ENCODE assay signal across 8 cellular contexts in the genomic region with DNA sequence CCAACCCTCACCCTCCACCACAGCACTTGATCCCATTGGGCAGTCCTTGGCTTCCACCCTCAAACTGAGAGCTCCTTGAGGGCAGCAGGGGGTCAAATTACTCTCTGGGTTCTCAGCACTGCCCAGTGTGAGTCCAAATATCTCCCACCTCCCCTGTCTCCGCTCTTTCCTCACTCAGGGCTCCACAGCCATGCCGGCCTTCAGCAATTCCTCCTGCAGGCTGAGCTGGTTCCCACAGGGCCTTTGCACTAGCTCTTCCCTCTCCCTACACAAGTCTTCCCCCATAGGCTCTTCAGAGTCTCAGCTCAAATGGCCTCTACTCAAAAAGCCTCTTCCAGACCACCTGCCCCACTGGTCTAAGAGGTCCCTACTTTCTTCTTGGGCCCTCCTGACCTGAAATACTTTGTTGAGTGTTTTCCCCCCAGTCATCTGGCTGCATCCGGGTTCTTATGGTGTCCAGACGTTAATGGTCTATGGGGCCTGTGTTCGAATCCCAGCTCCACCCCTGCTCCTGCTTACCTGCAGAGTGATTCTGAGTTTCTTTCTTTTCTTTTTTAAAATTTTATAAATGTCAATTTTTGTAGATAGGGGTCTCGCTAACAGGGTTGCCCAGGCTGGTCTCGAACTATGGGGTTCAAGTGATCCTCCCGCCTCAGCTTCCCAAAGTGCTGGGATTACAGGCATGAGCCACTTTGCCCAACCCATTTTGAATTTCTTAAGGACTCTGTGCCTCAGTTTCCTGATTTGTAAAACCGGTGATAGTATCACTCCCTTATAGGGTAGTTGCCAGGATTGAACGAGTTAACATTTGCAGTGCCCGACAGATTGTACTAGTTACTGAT. TPM values are rescaled to one million over a fixed set of nuclear protein-coding genes. Genes with fewer than 3 reads are reported as not detected.
DNase-seq lines count a peak whose midpoint lies in the region; ATAC-seq and TF ChIP-seq lines count a peak whose summit lies in the region.

No MANE protein-coding gene starts in this region.

- H3K27me3 ChIP-seq in ACC112 (ENCODE audit: insufficient read depth, low read length), result no peaks in the 10 kb centered on the region
- H3K27me3 ChIP-seq in Karpas-422 (ENCODE audit: low read length), result no peaks in the 10 kb centered on the region; the same call in 1 of the 2 replicates
- H3K27me3 ChIP-seq in naive thymus-derived CD4-positive, alpha-beta T cell (ENCODE audit: control insufficient read depth in 2 of 2, insufficient read depth in 2 of 2, low read length in 2 of 2), result no peaks in the 10 kb centered on the region

- H3K27me3 Mint-ChIP-seq in naive thymus-derived CD4-positive, alpha-beta T cell, result peaks cover 0 to 3% (median 0%) of the 10 kb centered on the region in 5 donors

- POLR2A ChIA-PET in naive thymus-derived CD4-positive, alpha-beta T cell (lab: Charles Lee), result interaction anchor here (0.6 to 1.2 kb wide), 6 partner anchors 23 to 79 kb away, joined by 3 to 5 read pairs (median 3); no protein-coding TSS in a partner anchor

- peak overlapping the region; percentile 73; the same call in 1 of the 2 replicates for H3K9ac ChIP-seq in Karpas-422 (ENCODE audit: low read length)

- H3K4me3 ChIP-seq in ACC112 (ENCODE audit: low read depth, low read length) (peak overlapping the region; percentile 84), Karpas-422 (ENCODE audit: low read length) (peak overlapping the region; percentile 77), coronary artery (peak overlapping the region; percentile 91)
- peak overlapping the region; percentile 73 for H3K4me3 ChIP-seq in naive thymus-derived CD4-positive, alpha-beta T cell (ENCODE audit: low read length)

- TF ChIP-seq CTCF in coronary artery (IDR thresholded peaks at IDR 0.05), result no peak

- H3K9me3 ChIP-seq in Karpas-422 (ENCODE audit: low read length), result no peaks in the 10 kb centered on the region
- no peaks in the 10 kb centered on the region for H3K9me3 ChIP-seq in naive thymus-derived CD4-positive, alpha-beta T cell (ENCODE audit: control insufficient read depth in 2 of 3, low read length in 3 of 3)

- DNase-seq in Karpas-422 (no peak), coronary artery (ENCODE audit: low spot score) (no peak), EL (no peak), HPDE6-E6E7 (ENCODE audit: extremely low spot score) (no peak), NCI-H1694 (lab: John Stamatoyannopoulos, UW) (no peak)
- no peak for DNase-seq in naive thymus-derived CD4-positive, alpha-beta T cell

- ATAC-seq in naive thymus-derived CD4-positive, alpha-beta T cell, result no peak
- no peak for ATAC-seq in GM21390 (IDR thresholded peaks at IDR 0.05; ENCODE audit: unreplicated experiment)

- H3K79me2 ChIP-seq in ACC112 (ENCODE audit: control insufficient read depth, insufficient read depth, low read length, unreplicated experiment) (peaks cover 25% of the 10 kb centered on the region), Karpas-422 (ENCODE audit: low read length) (no peaks in the 10 kb centered on the region)

- peak overlapping the region; percentile 89; the same call in 1 of the 2 replicates for H3K27ac ChIP-seq in ACC112 (ENCODE audit: low read depth, low read length)
- no peak overlapping the region for H3K27ac ChIP-seq in Karpas-422 (ENCODE audit: low read length)
- peak overlapping the region; percentile 94 to 96 for H3K27ac ChIP-seq in coronary artery
- H3K27ac ChIP-seq in naive thymus-derived CD4-positive, alpha-beta T cell (ENCODE audit: low read depth, low read length), result peak overlapping the region; percentile 99

- H3K4me2 ChIP-seq in Karpas-422 (ENCODE audit: low read depth, low read length, poor library complexity, severe bottlenecking), result peak overlapping the region; percentile 95

- H2AFZ ChIP-seq in ACC112 (ENCODE audit: low read length, unreplicated experiment) (no peak overlapping the region), Karpas-422 (ENCODE audit: low read length) (0 out of 2 replicates have a peak overlapping the region, but pooled peaks have one; percentile 79)

- H4K20me1 ChIP-seq in Karpas-422 (ENCODE audit: insufficient read depth, low read depth, low read length), result peaks cover 4% of the 10 kb centered on the region; the same call in 1 of the 2 replicates

- peaks cover 21 to 44% (median 34%) of the 10 kb centered on the region in 7 donors for H3K4me1 Mint-ChIP-seq in naive thymus-derived CD4-positive, alpha-beta T cell

- H3K4me1 ChIP-seq in ACC112 (ENCODE audit: control insufficient read depth, insufficient read depth, low read length, unreplicated experiment) (peaks cover 21% of the 10 kb centered on the region), Karpas-422 (ENCODE audit: low read length) (peaks cover 14% of the 10 kb centered on the region)
- H3K4me1 ChIP-seq in naive thymus-derived CD4-positive, alpha-beta T cell (ENCODE audit: control insufficient read depth in 2 of 2, insufficient read depth in 2 of 2, low read length in 2 of 2), result peaks cover 11 to 25% of the 10 kb centered on the region in 2 donors

- peaks cover 0 to 36% (median 3%) of the 10 kb centered on the region in 5 donors for H3K36me3 Mint-ChIP-seq in naive thymus-derived CD4-positive, alpha-beta T cell

- CTCF ChIA-PET in naive thymus-derived CD4-positive, alpha-beta T cell (lab: Charles Lee), result interaction anchor here (0.6 to 1.8 kb wide), 3 partner anchors 11 to 77 kb away, joined by 4 to 5 read pairs (median 4); no protein-coding TSS in a partner anchor

- H3K36me3 ChIP-seq in ACC112 (ENCODE audit: insufficient read depth, low read length) (no peaks in the 10 kb centered on the region), Karpas-422 (ENCODE audit: insufficient read depth, low read length) (no peaks in the 10 kb centered on the region)
- peaks cover 0 to 4% (median 0%) of the 10 kb centered on the region in 3 experiments for H3K36me3 ChIP-seq in naive thymus-derived CD4-positive, alpha-beta T cell (ENCODE audit: control insufficient read depth in 2 of 3, insufficient read depth in 3 of 3, low read length in 3 of 3)

- H3K27ac Mint-ChIP-seq in naive thymus-derived CD4-positive, alpha-beta T cell, result peak overlapping the region; percentile 86 to 93 (median 89)

- intact Hi-C loops in naive thymus-derived CD4-positive, alpha-beta T cell (cut with micrococcal nuclease), result loop anchor here in 1 of 2 donors (1.0 to 2.0 kb wide), 2 partner anchors 44 to 238 kb away; a partner anchor contains a TSS

- peak overlapping the region; percentile 82 to 99 (median 88) for H3K4me3 Mint-ChIP-seq in naive thymus-derived CD4-positive, alpha-beta T cell

- peaks cover 0 to 2% (median 0%) of the 10 kb centered on the region in 11 donors for H3K9me3 Mint-ChIP-seq in naive thymus-derived CD4-positive, alpha-beta T cell

- H3K9me2 ChIP-seq in Karpas-422 (replicated peaks; ENCODE audit: insufficient read depth, low read length), result no peaks in the 10 kb centered on the region

RNA-seq across cellular contexts. Expression of a gene that starts 1.0 kb away (rescaled TPM):
- total RNA-seq in Karpas-422 (2014; rRNA removed; shearing (Covaris generic); ENCODE audit: low replicate concordance), result 0.94 and 12.0 TPM in 2 replicates
- 100 to 1,000 TPM; 158 to 498 (median 198) TPM for total RNA-seq in naive thymus-derived CD4-positive, alpha-beta T cell
- 100 to 1,000 TPM in 1 of 2 donors, 10 to 100 TPM in 1; 99.8 to 128 TPM for polyA plus RNA-seq in naive thymus-derived CD4-positive, alpha-beta T cell

RNA-seq across cellular contexts. Expression of a gene that starts 44.2 kb away (rescaled TPM):
- total RNA-seq in Karpas-422 (2014; rRNA removed; shearing (Covaris generic); ENCODE audit: low replicate concordance), result 59.2 and 77.8 TPM in 2 replicates
- 100 to 1,000 TPM in 1 of 5 experiments, 10 to 100 TPM in 4; 45.5 to 106 (median 70.2) TPM for total RNA-seq in naive thymus-derived CD4-positive, alpha-beta T cell
- polyA plus RNA-seq in naive thymus-derived CD4-positive, alpha-beta T cell, result 100 to 1,000 TPM; 200 to 220 TPM

Comparison
In these comparisons a context has a peak if more than half of its experiments do, and no peak if none do; other contexts are left out.
1. RNA of a gene that starts 1.0 kb away (total RNA-seq): 158 to 498 TPM in naive thymus-derived CD4-positive, alpha-beta T cell; 0.94 to 12.0 TPM in Karpas-422; every median in the first group is over 10 times any median in the second.
2. Peak in every context shown above with its lines, with median percentiles within 50 percentile points of each other: H3K4me3 ChIP-seq.